ENCODE assay signal across 25 cellular contexts in the genomic region with DNA sequence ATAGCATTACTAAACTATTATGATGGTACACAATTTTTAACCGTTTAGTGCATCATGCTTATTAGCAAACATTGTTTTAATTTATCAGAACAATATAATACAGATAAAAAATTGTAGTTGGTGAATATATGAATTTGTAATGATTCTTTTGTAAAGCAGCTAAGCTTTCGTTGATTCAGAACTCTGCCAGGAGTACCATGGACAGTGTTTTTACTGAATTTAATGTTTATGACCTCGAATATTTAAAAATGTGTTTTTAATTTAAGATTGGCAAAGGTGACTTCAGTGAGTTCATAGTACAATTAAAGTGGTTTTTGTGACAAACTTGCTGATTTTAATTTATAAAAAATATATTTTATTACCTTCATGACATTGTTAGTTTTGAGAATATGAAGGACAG.
"Had no signal": no experiment of that assay in that cellular context is flagged by ENCODE, and none has a peak within 500 bp of the region (broad histone marks: within the 10 kb centered on the region; RNA-seq: fewer than 3 reads in every experiment).

No MANE protein-coding gene starts in this region.

- H3K27me3 ChIP-seq: Peyer's patch, SJCRH30 had no signal

- H3K4me3 ChIP-seq: Peyer's patch, SJCRH30 had no signal

- H3K9me3 ChIP-seq: Peyer's patch, SJCRH30 had no signal

- H3K36me3 ChIP-seq: Peyer's patch, SJCRH30 had no signal

- ATAC-seq: activated CD8-positive, alpha-beta T cell treated with anti-CD3 and anti-CD28 coated beads, Interleukin-2, amount 10 ng/mL, durations not matched to agents 7 days and 5 days; WTC11 had no signal

- H3K27ac ChIP-seq: Peyer's patch, RWPE1, SJCRH30 had no signal

- FAIRE-seq: astrocyte had no signal

- DNase-seq: activated CD4-positive, alpha-beta T cell treated with anti-CD3 and anti-CD28 coated beads for 48 hours; activated CD4-positive, alpha-beta T cell treated with anti-CD3 and anti-CD28 coated beads, Interleukin-2, amount 50 U/mL, for 4 hours; activated CD4-positive, CD25-positive, alpha-beta regulatory T cell treated with anti-CD3 and anti-CD28 coated beads, Interleukin-2, amount 50 U/mL, for 72 hours; activated CD8-positive, alpha-beta memory T cell treated with anti-CD3 and anti-CD28 coated beads, Interleukin-2, amount 50 U/mL, for 48 hours; activated CD8-positive, alpha-beta T cell treated with anti-CD3 and anti-CD28 coated beads, Interleukin-2, amount 10 ng/mL, durations not matched to agents 7 days and 5 days; activated naive CD4-positive, alpha-beta T cell treated with anti-CD3 and anti-CD28 coated beads, Interleukin-2, amount 50 U/mL, for 16 hours; activated T-cell treated with anti-CD3 and anti-CD28 coated beads, Interleukin-2, amount 50 U/mL, for 1 hour; amniotic stem cell; MV-4-11; NCI-H1092 treated with DMSO at 0.1 percent for 48 hours; NCI-H1417 treated with DMSO at 0.1 percent for 48 hours; NCI-H1694; NCI-H2029; NCI-H2107; NCI-H345; NCI-H510A; NCI-H526 treated with DMSO at 0.1 percent for 48 hours; NCI-H82; OCI-M1; Peyer's patch; Right ventricle myocardium superior; SJCRH30 had no signal
